16 cellular contexts compared by ENCODE assay signal in genomic region chr1:20172033-20172588, GRCh38. TPM values are rescaled to one million over a fixed set of nuclear protein-coding genes. Genes with fewer than 3 reads are reported as not detected.
DNase-seq lines count a peak whose midpoint lies in the region; TF ChIP-seq lines count a peak whose summit lies in the region.
"Had no signal": no experiment of that assay in that cellular context is flagged by ENCODE, and none has a peak within 500 bp of the region (broad histone marks: within the 10 kb centered on the region; RNA-seq: fewer than 3 reads in every experiment).

No MANE protein-coding gene starts in this region.

- H3K4me1 Mint-ChIP-seq in IgD-negative memory B cell (peaks cover 4 to 14% (median 8%) of the 10 kb centered on the region in 3 donors), chondrocyte (ENCODE audit: low read depth) (no peaks in the 10 kb centered on the region)

- whole genome bisulfite sequencing in prostate gland, result 77% methylated on average over 12 of the region's 12 CpGs

- H3K36me3 Mint-ChIP-seq in IgD-negative memory B cell (peaks cover 2% of the 10 kb centered on the region), chondrocyte (ENCODE audit: low read depth) (no peaks in the 10 kb centered on the region)

- no peaks in the 10 kb centered on the region for H3K9me3 ChIP-seq in prostate gland

- H3K4me3 ChIP-seq in prostate gland (no peak overlapping the region), brain microvascular endothelial cell (ENCODE audit: low read depth, low read length) (no peak overlapping the region)

- DNase-seq in DMS53 (lab: John Stamatoyannopoulos, UW), result peak; percentile 62
- no peak for DNase-seq in DMS53 treated with DMSO at 0.1 percent for 48 hours (lab: John Stamatoyannopoulos, UW; ENCODE audit: unreplicated experiment)
- DNase-seq in chondrocyte (ENCODE audit: low spot score), result peak; percentile 53
- DNase-seq in prostate gland (ENCODE audit: low spot score), result peak; percentile 35
- no peak for DNase-seq in activated T-cell treated with anti-CD3 and anti-CD28 coated beads, Interleukin-2, amount 50 U/mL, for 1 hour
- no peak for DNase-seq in NCI-H345 (lab: John Stamatoyannopoulos, UW)
- DNase-seq in brain microvascular endothelial cell, result no peak
- DNase-seq: DMS79, H9, NCI-H1048, NCI-H446, NCI-H748 treated with DMSO at 0.1 percent for 48 hours had no signal

- H3K27ac Mint-ChIP-seq in IgD-negative memory B cell (peak overlapping the region; percentile 23 to 44 (median 35)), chondrocyte (ENCODE audit: unreplicated experiment) (no peak overlapping the region)

- intact Hi-C loops in prostate gland (cut with DNase I), result no loop called here

- in situ Hi-C loops in brain microvascular endothelial cell (cut with HindIII; ENCODE audit: low pct_ligation_motif_present, low sequenced_read_pairs), result no loop called here

- TF ChIP-seq CTCF in chondrocyte (IDR thresholded peaks at IDR 0.05), result no peak
- TF ChIP-seq CTCF in prostate gland (IDR thresholded peaks at IDR 0.05), result no peak
- TF ChIP-seq CTCF in brain microvascular endothelial cell (IDR thresholded peaks at IDR 0.05; ENCODE audit: low read depth, low read length, missing control alignments), result no peak

- H3K27me3 ChIP-seq in prostate gland (replicated peaks; ENCODE audit: insufficient read depth), result no peaks in the 10 kb centered on the region
- no peaks in the 10 kb centered on the region for H3K27me3 ChIP-seq in brain microvascular endothelial cell (replicated peaks)

- H3K36me3 ChIP-seq in prostate gland, result no peaks in the 10 kb centered on the region
- H3K36me3 ChIP-seq in brain microvascular endothelial cell (replicated peaks), result no peaks in the 10 kb centered on the region

- H3K4me1 ChIP-seq in prostate gland (replicated peaks), result no peaks in the 10 kb centered on the region

- no peak for TF ChIP-seq POLR2A in prostate gland (IDR thresholded peaks at IDR 0.05)

- H3K27me3 Mint-ChIP-seq in IgD-negative memory B cell, result peaks cover 3% of the 10 kb centered on the region
- peaks cover 27% of the 10 kb centered on the region for H3K27me3 Mint-ChIP-seq in chondrocyte (ENCODE audit: low read depth)

- H3K27ac ChIP-seq in prostate gland (no peak overlapping the region), brain microvascular endothelial cell (no peak overlapping the region)
- H3K27ac ChIP-seq: 22Rv1 had no signal

- peak overlapping the region in 2 of 4 donors; percentile 60 to 65 for H3K4me3 Mint-ChIP-seq in IgD-negative memory B cell
- H3K4me3 Mint-ChIP-seq in chondrocyte (ENCODE audit: unreplicated experiment), result no peak overlapping the region
- H3K4me3 Mint-ChIP-seq: H9 had no signal

- H3K9me3 Mint-ChIP-seq in IgD-negative memory B cell (no peaks in the 10 kb centered on the region), chondrocyte (ENCODE audit: low read depth) (no peaks in the 10 kb centered on the region)
- H3K9me3 Mint-ChIP-seq: H9 had no signal

RNA-seq across cellular contexts. Expression of gene UBXN10, which starts 13.8 kb away (rescaled TPM):
- 0.39 TPM for polyA plus RNA-seq in IgD-negative memory B cell
- not detected in 3 replicates for total RNA-seq in chondrocyte
- 10 to 100 TPM in 1 of 2 donors, 1 to 10 TPM in 1; 1.6 to 10.6 TPM for total RNA-seq in prostate gland
- total RNA-seq: LHCN-M2 had no signal

RNA-seq across cellular contexts. Expression of gene PLA2G2C, which starts 14.2 kb away (rescaled TPM):
- not detected for polyA plus RNA-seq in IgD-negative memory B cell
- total RNA-seq in chondrocyte, result not detected in 3 replicates
- total RNA-seq in prostate gland, result under 1 TPM in 1 of 2 donors, not detected in 1; 0.23 TPM
- total RNA-seq: H9, LHCN-M2, RPMI7951 had no signal

RNA-seq across cellular contexts. Expression of gene PLA2G2F, which starts 33.0 kb away (rescaled TPM):
- not detected for polyA plus RNA-seq in IgD-negative memory B cell
- total RNA-seq in chondrocyte, result not detected in 3 replicates
- under 1 TPM; 0.23 TPM for total RNA-seq in prostate gland
- total RNA-seq: H9, LHCN-M2, RPMI7951 had no signal

RNA-seq across cellular contexts. Expression of gene PLA2G2D, which starts 52.8 kb away (rescaled TPM):
- 10.1 TPM for polyA plus RNA-seq in IgD-negative memory B cell
- total RNA-seq in chondrocyte, result not detected in 3 replicates
- not detected for total RNA-seq in prostate gland
- total RNA-seq: H9, LHCN-M2, RPMI7951 had no signal

Comparison
In these comparisons a context has a peak if more than half of its experiments do, and no peak if none do; other contexts are left out.
1. DNase-seq: peak in DMS53 (single experiment), chondrocyte (single experiment) and prostate gland (single experiment); none in DMS53 treated with DMSO at 0.1 percent for 48 hours (single experiment), activated T-cell treated with anti-CD3 and anti-CD28 coated beads, Interleukin-2, amount 50 U/mL, for 1 hour (single experiment), NCI-H345 (single experiment) and brain microvascular endothelial cell (single experiment).